In the genomic region with DNA sequence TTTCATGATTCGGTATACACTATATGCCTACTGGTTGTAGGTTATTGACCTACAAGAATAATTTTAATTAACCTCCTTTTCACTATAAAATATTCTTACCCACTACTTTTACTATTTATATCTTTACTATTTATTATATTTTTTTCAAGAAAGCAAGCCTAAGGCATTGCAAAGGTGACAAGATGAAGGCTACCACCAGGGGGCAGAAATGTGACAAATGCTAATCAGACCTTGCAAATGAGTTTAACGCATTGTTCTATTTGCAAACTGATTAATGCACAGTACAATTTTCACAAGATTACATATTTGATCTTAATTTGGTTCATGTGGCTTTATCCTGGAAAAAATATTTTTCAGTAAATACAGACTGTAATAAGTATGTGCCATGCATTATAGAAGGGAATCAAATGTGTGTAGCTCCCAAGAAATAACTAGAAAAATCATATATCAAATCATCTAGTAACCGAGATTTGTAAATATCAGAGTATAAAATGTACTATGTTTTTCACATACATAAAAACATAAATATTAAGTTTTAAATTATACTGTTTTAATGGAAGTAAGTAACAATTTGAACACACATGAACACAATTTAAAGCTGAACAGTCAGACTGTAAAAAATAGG, we compare ENCODE assay signal across 8 cellular contexts.
DNase-seq lines count a peak whose midpoint lies in the region; ATAC-seq, FAIRE-seq and TF ChIP-seq lines count a peak whose summit lies in the region.

No MANE protein-coding gene starts in this region.

- H3K4me3 ChIP-seq in PC-9: no peak overlapping the region

- H3K9me2 ChIP-seq in PC-9 (ENCODE audit: insufficient read depth): no peaks in the 10 kb centered on the region

- H2AFZ ChIP-seq in PC-9: no peak overlapping the region

- H3K27ac ChIP-seq in PC-9: no peak overlapping the region

- no peaks in the 10 kb centered on the region for H3K4me1 ChIP-seq in PC-9 (replicated peaks; ENCODE audit: insufficient read depth)

- no peaks in the 10 kb centered on the region for H3K79me2 ChIP-seq in PC-9 (ENCODE audit: low read depth)

- peaks cover 0 to 3% (median 0%) of the 10 kb centered on the region in 7 donors for H3K9me3 Mint-ChIP-seq in CD14-positive monocyte
- no peaks in the 10 kb centered on the region for H3K9me3 Mint-ChIP-seq in activated naive CD8-positive, alpha-beta T cell treated with anti-CD3 and anti-CD28 coated beads for 36 hours

- no peaks in the 10 kb centered on the region for H3K36me3 Mint-ChIP-seq in CD14-positive monocyte
- H3K36me3 Mint-ChIP-seq in activated naive CD8-positive, alpha-beta T cell treated with anti-CD3 and anti-CD28 coated beads for 36 hours: no peaks in the 10 kb centered on the region

- H3K4me1 Mint-ChIP-seq in CD14-positive monocyte: no peaks in the 10 kb centered on the region
- H3K4me1 Mint-ChIP-seq in activated naive CD8-positive, alpha-beta T cell treated with anti-CD3 and anti-CD28 coated beads for 36 hours: no peaks in the 10 kb centered on the region

- no peak overlapping the region for H3K4me2 ChIP-seq in PC-9

- intact Hi-C loops in CD14-positive monocyte (cut with micrococcal nuclease) (loop anchor here (10.0 kb wide), 1 partner anchor 440 kb away; no protein-coding TSS in a partner anchor), PC-9 (cut with micrococcal nuclease; ENCODE audit: unreplicated experiment) (loop anchor here (5.0 kb wide), 1 partner anchor 437 kb away; no protein-coding TSS in a partner anchor)

- H3K9me3 ChIP-seq in PC-9 (ENCODE audit: insufficient read depth, low read depth): no peaks in the 10 kb centered on the region

- H3K36me3 ChIP-seq in PC-9 (ENCODE audit: low read depth): no peaks in the 10 kb centered on the region

- no peak for FAIRE-seq in H54 (lab: Jason Lieb, UNC)

- H4K20me1 ChIP-seq in PC-9 (ENCODE audit: insufficient read depth): no peaks in the 10 kb centered on the region

- CTCF ChIA-PET in PC-9 (lab: Charles Lee): no interaction called here

- POLR2A ChIA-PET in PC-9 (lab: Charles Lee; ENCODE audit: unreplicated experiment): no interaction called here

- ATAC-seq in GM18511 (IDR thresholded peaks at IDR 0.05; ENCODE audit: unreplicated experiment) (peak; percentile 77), HG03558 (IDR thresholded peaks at IDR 0.05; ENCODE audit: extremely low read depth, unreplicated experiment) (peak; percentile 52)

- BruUV-seq in PC-9 (replicated peaks; lab: Mats Ljungman, UMichigan): no TSS peak

- no peak overlapping the region for H3K27ac Mint-ChIP-seq in CD14-positive monocyte
- no peak overlapping the region for H3K27ac Mint-ChIP-seq in activated naive CD8-positive, alpha-beta T cell treated with anti-CD3 and anti-CD28 coated beads for 36 hours

- H3K27me3 ChIP-seq in PC-9 (ENCODE audit: insufficient read depth, low read depth): no peaks in the 10 kb centered on the region

- H3F3A ChIP-seq in PC-9 (ENCODE audit: insufficient read depth, low read depth): no peaks in the 10 kb centered on the region

- no peak for DNase-seq in CD14-positive monocyte (ENCODE audit: low spot score)
- DNase-seq in PC-9: peak in 1 of 2 experiments; percentile 42
- peak; percentile 17 for DNase-seq in activated naive CD8-positive, alpha-beta T cell treated with anti-CD3 and anti-CD28 coated beads for 36 hours
- peak; percentile 21 to 35 for DNase-seq in hippocampal formation (lab: John Stamatoyannopoulos, UW)
- peak; percentile 75 for DNase-seq in stimulated activated CD4-positive, alpha-beta T cell treated with anti-CD3 and anti-CD28 coated beads, Interleukin-15, amount 100 ng/mL, for 24 hours
- DNase-seq in H54 (ENCODE audit: insufficient read length, low spot score): no peak

- TF ChIP-seq POLR2A in H54 (IDR thresholded peaks at IDR 0.05; ENCODE audit: low read depth, low read length): no peak

- peaks cover 2% of the 10 kb centered on the region in 3 donors for H3K27me3 Mint-ChIP-seq in CD14-positive monocyte (ENCODE audit: low read depth in 3 of 3)
- peaks cover 5% of the 10 kb centered on the region for H3K27me3 Mint-ChIP-seq in activated naive CD8-positive, alpha-beta T cell treated with anti-CD3 and anti-CD28 coated beads for 36 hours

- no peak overlapping the region for H3K4me3 Mint-ChIP-seq in CD14-positive monocyte
- no peak overlapping the region for H3K4me3 Mint-ChIP-seq in activated naive CD8-positive, alpha-beta T cell treated with anti-CD3 and anti-CD28 coated beads for 36 hours

- TF ChIP-seq CTCF in CD14-positive monocyte (IDR thresholded peaks at IDR 0.05): peak; percentile 77
- peak; percentile 90 for TF ChIP-seq CTCF in PC-9 (conservative IDR thresholded peaks at IDR 0.05)

Comparison
In these comparisons a context has a peak if more than half of its experiments do, and no peak if none do; other contexts are left out.
1. DNase-seq: peak in activated naive CD8-positive, alpha-beta T cell treated with anti-CD3 and anti-CD28 coated beads for 36 hours (single experiment), hippocampal formation (2 of 2) and stimulated activated CD4-positive, alpha-beta T cell treated with anti-CD3 and anti-CD28 coated beads, Interleukin-15, amount 100 ng/mL, for 24 hours (single experiment); none in CD14-positive monocyte (single experiment) and H54 (single experiment).